In the genomic region with DNA sequence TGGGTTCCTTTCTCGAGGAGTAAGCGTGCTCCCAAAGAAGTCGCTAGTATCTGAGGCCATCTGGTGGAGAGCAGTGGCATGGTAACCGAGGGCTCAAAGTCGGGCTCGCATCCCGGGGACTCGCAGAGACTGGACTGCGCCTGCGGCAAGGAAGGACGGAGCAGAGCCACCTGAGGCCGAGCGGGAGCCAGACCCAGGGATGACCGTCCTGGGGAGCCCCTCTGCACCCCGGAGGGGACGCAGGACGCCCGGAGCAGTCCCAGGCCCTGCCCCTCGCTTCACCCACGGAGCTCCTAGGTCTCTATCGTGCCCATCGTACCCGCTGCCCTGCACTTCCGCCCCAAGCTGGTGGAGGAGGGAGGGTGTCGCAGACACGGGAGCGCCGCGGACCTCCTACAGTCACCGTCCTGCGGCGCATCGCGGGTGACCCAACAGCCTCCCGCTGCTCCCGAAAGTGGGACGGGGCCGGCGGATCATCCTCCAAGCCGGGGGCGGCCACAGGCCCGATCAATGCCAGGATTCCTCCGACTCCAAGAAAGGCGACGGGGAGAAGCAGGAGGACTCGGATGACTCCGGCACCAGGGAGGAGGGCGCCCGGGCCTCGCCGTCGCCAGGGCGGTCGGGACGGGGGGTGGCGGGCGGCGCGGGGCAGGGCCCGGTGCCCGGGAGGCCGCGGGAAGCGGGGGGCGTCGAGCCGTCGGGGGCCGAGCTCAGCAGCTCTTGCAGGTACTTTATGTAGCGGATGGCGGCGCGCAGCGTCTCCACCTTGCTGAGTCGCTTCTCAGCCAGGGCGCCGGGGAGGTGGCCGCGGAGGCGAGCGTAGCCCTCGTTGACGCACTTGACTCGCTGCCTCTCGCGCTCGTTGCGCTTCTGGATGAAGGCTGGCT, we compare ENCODE assay signal across 1 cellular context.
TF ChIP-seq lines count a peak whose summit lies in the region.

No MANE protein-coding gene starts in this region.

TF ChIP-seq in HEK293, 187 proteins besides CTCF, POLR2A, EP300 and RAD21 (continued from another document and continues in another):
- peak; percentile 68 for TF ChIP-seq ZFHX2 (tag by site-specific recombination; conservative IDR thresholded peaks at IDR 0.05)
- TF ChIP-seq ZNF366 (tag by site-specific recombination; conservative IDR thresholded peaks at IDR 0.05), result peak; percentile 77
- peak; percentile 87; the same call in 1 of the 2 replicates for TF ChIP-seq ZNF660 (tag by site-specific recombination; IDR thresholded peaks at IDR 0.05)
- TF ChIP-seq, protein P1, sequence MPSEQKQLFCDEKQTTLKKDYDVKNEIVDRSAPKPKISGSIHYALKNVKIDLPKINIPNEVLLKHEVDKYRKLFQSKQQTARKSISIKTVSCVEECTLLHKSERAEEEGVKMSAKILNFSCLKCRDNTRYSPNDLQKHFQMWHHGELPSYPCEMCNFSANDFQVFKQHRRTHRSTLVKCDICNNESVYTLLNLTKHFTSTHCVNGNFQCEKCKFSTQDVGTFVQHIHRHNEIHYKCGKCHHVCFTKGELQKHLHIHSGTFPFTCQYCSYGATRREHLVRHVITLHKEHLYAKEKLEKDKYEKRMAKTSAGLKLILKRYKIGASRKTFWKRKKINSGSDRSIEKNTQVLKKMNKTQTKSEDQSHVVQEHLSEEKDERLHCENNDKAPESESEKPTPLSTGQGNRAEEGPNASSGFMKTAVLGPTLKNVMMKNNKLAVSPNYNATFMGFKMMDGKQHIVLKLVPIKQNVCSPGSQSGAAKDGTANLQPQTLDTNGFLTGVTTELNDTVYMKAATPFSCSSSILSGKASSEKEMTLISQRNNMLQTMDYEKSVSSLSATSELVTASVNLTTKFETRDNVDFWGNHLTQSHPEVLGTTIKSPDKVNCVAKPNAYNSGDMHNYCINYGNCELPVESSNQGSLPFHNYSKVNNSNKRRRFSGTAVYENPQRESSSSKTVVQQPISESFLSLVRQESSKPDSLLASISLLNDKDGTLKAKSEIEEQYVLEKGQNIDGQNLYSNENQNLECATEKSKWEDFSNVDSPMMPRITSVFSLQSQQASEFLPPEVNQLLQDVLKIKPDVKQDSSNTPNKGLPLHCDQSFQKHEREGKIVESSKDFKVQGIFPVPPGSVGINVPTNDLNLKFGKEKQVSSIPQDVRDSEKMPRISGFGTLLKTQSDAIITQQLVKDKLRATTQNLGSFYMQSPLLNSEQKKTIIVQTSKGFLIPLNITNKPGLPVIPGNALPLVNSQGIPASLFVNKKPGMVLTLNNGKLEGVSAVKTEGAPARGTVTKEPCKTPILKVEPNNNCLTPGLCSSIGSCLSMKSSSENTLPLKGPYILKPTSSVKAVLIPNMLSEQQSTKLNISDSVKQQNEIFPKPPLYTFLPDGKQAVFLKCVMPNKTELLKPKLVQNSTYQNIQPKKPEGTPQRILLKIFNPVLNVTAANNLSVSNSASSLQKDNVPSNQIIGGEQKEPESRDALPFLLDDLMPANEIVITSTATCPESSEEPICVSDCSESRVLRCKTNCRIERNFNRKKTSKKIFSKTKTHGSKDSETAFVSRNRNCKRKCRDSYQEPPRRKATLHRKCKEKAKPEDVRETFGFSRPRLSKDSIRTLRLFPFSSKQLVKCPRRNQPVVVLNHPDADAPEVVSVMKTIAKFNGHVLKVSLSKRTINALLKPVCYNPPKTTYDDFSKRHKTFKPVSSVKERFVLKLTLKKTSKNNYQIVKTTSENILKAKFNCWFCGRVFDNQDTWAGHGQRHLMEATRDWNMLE (tag by site-specific recombination; conservative IDR thresholded peaks at IDR 0.05; ENCODE audit: low read depth), result no peak
- no peak for TF ChIP-seq ZNF350 (tag by site-specific recombination; IDR thresholded peaks at IDR 0.05)
- no peak for TF ChIP-seq ZNF664 (tag by site-specific recombination; IDR thresholded peaks at IDR 0.05)
- TF ChIP-seq ZFP69B (tag by site-specific recombination; IDR thresholded peaks at IDR 0.05), result peak; percentile 52; the same call in 1 of the 2 replicates
- TF ChIP-seq, protein P2, sequence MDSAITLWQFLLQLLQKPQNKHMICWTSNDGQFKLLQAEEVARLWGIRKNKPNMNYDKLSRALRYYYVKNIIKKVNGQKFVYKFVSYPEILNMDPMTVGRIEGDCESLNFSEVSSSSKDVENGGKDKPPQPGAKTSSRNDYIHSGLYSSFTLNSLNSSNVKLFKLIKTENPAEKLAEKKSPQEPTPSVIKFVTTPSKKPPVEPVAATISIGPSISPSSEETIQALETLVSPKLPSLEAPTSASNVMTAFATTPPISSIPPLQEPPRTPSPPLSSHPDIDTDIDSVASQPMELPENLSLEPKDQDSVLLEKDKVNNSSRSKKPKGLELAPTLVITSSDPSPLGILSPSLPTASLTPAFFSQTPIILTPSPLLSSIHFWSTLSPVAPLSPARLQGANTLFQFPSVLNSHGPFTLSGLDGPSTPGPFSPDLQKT (IDR thresholded peaks at IDR 0.05; ENCODE audit: borderline replicate concordance, low read depth, low read length), result no peak
- TF ChIP-seq GLIS1 (tag by site-specific recombination; IDR thresholded peaks at IDR 0.05), result peak; percentile 92
- no peak for TF ChIP-seq MZF1 (tag by site-specific recombination; IDR thresholded peaks at IDR 0.05; ENCODE audit: borderline replicate concordance)
- TF ChIP-seq GLI4 (tag by site-specific recombination; IDR thresholded peaks at IDR 0.05), result no peak
- TF ChIP-seq ZNF24 (tag by site-specific recombination; IDR thresholded peaks at IDR 0.05), result no peak
- TF ChIP-seq ZNF133 (tag by site-specific recombination; IDR thresholded peaks at IDR 0.05), result no peak
- peak; percentile 92 for TF ChIP-seq ZNF501 (tag by site-specific recombination; IDR thresholded peaks at IDR 0.05)
- no peak for TF ChIP-seq ZNF768 (tag by site-specific recombination; IDR thresholded peaks at IDR 0.05)
- TF ChIP-seq ZNF175 (tag by site-specific recombination; IDR thresholded peaks at IDR 0.05), result no peak
- TF ChIP-seq, protein P3, sequence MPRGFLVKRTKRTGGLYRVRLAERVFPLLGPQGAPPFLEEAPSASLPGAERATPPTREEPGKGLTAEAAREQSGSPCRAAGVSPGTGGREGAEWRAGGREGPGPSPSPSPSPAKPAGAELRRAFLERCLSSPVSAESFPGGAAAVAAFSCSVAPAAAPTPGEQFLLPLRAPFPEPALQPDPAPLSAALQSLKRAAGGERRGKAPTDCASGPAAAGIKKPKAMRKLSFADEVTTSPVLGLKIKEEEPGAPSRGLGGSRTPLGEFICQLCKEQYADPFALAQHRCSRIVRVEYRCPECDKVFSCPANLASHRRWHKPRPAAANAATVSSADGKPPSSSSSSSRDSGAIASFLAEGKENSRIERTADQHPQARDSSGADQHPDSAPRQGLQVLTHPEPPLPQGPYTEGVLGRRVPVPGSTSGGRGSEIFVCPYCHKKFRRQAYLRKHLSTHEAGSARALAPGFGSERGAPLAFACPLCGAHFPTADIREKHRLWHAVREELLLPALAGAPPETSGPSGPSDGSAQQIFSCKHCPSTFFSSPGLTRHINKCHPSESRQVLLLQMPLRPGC (tag by site-specific recombination; IDR thresholded peaks at IDR 0.05), result no peak
- no peak for TF ChIP-seq ZNF776 (tag by site-specific recombination; IDR thresholded peaks at IDR 0.05; ENCODE audit: borderline replicate concordance)
- peak; percentile 95 for TF ChIP-seq ZIC2 (tag by site-specific recombination; IDR thresholded peaks at IDR 0.05)
- TF ChIP-seq ZNF221 (tag by site-specific recombination; IDR thresholded peaks at IDR 0.05; ENCODE audit: borderline replicate concordance), result no peak
- peak; percentile 52 for TF ChIP-seq SCRT2 (tag by site-specific recombination; IDR thresholded peaks at IDR 0.05)
- no peak for TF ChIP-seq ZNF146 (tag by site-specific recombination; IDR thresholded peaks at IDR 0.05)
- TF ChIP-seq ZNF530 (tag by site-specific recombination; IDR thresholded peaks at IDR 0.05; ENCODE audit: low read depth), result no peak
- no peak for TF ChIP-seq ZNF292 (tag by site-specific recombination; IDR thresholded peaks at IDR 0.05; ENCODE audit: borderline replicate concordance, low read depth)
- TF ChIP-seq, protein P4, sequence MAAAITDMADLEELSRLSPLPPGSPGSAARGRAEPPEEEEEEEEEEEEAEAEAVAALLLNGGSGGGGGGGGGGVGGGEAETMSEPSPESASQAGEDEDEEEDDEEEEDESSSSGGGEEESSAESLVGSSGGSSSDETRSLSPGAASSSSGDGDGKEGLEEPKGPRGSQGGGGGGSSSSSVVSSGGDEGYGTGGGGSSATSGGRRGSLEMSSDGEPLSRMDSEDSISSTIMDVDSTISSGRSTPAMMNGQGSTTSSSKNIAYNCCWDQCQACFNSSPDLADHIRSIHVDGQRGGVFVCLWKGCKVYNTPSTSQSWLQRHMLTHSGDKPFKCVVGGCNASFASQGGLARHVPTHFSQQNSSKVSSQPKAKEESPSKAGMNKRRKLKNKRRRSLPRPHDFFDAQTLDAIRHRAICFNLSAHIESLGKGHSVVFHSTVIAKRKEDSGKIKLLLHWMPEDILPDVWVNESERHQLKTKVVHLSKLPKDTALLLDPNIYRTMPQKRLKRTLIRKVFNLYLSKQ (tag by site-specific recombination; IDR thresholded peaks at IDR 0.05; ENCODE audit: borderline replicate concordance), result no peak
- no peak for TF ChIP-seq KLF10 (tag by site-specific recombination; IDR thresholded peaks at IDR 0.05)
- TF ChIP-seq, protein P5, sequence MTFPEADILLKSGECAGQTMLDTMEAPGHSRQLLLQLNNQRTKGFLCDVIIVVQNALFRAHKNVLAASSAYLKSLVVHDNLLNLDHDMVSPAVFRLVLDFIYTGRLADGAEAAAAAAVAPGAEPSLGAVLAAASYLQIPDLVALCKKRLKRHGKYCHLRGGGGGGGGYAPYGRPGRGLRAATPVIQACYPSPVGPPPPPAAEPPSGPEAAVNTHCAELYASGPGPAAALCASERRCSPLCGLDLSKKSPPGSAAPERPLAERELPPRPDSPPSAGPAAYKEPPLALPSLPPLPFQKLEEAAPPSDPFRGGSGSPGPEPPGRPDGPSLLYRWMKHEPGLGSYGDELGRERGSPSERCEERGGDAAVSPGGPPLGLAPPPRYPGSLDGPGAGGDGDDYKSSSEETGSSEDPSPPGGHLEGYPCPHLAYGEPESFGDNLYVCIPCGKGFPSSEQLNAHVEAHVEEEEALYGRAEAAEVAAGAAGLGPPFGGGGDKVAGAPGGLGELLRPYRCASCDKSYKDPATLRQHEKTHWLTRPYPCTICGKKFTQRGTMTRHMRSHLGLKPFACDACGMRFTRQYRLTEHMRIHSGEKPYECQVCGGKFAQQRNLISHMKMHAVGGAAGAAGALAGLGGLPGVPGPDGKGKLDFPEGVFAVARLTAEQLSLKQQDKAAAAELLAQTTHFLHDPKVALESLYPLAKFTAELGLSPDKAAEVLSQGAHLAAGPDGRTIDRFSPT (tag by site-specific recombination; IDR thresholded peaks at IDR 0.05), result peak; percentile 70
- no peak for TF ChIP-seq ZNF830 (tag by site-specific recombination; IDR thresholded peaks at IDR 0.05; ENCODE audit: low read depth)
- TF ChIP-seq, protein P6, sequence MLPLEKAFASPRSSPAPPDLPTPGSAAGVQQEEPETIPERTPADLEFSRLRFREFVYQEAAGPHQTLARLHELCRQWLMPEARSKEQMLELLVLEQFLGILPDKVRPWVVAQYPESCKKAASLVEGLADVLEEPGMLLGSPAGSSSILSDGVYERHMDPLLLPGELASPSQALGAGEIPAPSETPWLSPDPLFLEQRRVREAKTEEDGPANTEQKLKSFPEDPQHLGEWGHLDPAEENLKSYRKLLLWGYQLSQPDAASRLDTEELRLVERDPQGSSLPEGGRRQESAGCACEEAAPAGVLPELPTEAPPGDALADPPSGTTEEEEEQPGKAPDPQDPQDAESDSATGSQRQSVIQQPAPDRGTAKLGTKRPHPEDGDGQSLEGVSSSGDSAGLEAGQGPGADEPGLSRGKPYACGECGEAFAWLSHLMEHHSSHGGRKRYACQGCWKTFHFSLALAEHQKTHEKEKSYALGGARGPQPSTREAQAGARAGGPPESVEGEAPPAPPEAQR (tag by site-specific recombination; IDR thresholded peaks at IDR 0.05), result no peak
- TF ChIP-seq ZNF76 (tag by site-specific recombination; IDR thresholded peaks at IDR 0.05; ENCODE audit: borderline replicate concordance, low read depth), result peak; percentile 17; the same call in 1 of the 2 replicates
- TF ChIP-seq BCL11B (tag by site-specific recombination; IDR thresholded peaks at IDR 0.05; ENCODE audit: low read depth), result no peak
- TF ChIP-seq, protein P7, sequence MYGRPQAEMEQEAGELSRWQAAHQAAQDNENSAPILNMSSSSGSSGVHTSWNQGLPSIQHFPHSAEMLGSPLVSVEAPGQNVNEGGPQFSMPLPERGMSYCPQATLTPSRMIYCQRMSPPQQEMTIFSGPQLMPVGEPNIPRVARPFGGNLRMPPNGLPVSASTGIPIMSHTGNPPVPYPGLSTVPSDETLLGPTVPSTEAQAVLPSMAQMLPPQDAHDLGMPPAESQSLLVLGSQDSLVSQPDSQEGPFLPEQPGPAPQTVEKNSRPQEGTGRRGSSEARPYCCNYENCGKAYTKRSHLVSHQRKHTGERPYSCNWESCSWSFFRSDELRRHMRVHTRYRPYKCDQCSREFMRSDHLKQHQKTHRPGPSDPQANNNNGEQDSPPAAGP (tag by site-specific recombination; IDR thresholded peaks at IDR 0.05), result peak; percentile 66; the same call in 1 of the 2 replicates
- TF ChIP-seq ZNF433 (tag by site-specific recombination; IDR thresholded peaks at IDR 0.05; ENCODE audit: low read depth), result no peak
- TF ChIP-seq ZNF473 (tag by site-specific recombination; IDR thresholded peaks at IDR 0.05), result no peak
- TF ChIP-seq ZNF777 (tag by site-specific recombination; IDR thresholded peaks at IDR 0.05; ENCODE audit: borderline replicate concordance), result no peak
- peak; percentile 55; the same call in 1 of the 2 replicates for TF ChIP-seq TRIM28 (IDR thresholded peaks at IDR 0.05; ENCODE audit: borderline replicate concordance, low read length)
- TF ChIP-seq, protein P8, sequence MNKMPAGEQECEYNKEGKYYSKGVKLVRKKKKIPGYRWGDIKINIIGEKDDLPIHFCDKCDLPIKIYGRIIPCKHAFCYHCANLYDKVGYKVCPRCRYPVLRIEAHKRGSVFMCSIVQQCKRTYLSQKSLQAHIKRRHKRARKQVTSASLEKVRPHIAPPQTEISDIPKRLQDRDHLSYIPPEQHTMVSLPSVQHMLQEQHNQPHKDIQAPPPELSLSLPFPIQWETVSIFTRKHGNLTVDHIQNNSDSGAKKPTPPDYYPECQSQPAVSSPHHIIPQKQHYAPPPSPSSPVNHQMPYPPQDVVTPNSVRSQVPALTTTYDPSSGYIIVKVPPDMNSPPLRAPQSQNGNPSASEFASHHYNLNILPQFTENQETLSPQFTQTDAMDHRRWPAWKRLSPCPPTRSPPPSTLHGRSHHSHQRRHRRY (tag by site-specific recombination; IDR thresholded peaks at IDR 0.05), result no peak
- no peak for TF ChIP-seq ZNF426 (tag by site-specific recombination; IDR thresholded peaks at IDR 0.05)
